ENCODE assay signal across 1 cellular context in the genomic region with DNA sequence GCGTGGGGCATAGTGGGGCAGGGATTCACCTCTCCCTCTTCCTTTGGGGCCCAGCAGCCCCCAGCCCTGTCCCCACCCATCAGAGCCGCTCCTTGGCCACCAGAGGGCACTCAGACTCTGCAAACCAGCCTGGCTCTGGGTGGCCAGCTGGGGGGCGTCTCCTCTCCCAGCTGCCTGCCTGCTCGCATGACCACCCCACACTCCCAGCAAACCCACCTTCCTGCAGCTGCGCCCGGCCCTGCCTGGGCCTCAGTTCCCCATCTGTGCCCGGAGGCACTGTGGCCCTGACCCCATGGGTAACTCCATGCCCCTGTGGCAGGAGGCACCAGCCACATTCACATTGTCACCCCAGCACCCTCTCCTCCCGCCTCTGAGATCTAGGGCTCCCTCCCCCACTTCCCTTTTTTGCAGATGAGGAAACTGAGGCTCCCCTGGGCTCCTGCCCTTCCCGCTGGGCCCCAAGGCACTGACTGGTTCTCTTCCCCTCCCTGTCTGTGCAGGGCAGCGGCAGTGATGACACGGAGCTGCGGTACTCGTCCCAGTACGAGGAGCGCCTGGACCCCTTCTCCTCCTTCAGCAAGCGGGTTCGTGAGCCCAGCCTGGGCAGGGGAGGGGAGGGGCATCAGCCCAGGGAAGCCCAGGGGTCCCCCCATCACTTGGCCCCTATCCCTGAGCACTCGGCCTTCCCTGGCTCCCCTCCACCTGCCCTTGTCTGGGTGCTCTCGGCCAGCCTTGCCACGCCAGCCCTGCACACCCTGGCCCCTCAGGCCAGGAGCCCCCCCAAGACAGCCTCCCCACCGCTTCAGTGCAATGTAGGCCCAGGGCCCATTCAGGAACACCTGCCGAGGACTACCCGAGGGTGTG.
TF ChIP-seq lines count a peak whose summit lies in the region.

No MANE protein-coding gene starts in this region.

TF ChIP-seq in HCT116, 20 proteins besides CTCF, POLR2A, EP300 and RAD21 (continued from another document):
- TF ChIP-seq EGR1 (IDR thresholded peaks at IDR 0.05; ENCODE audit: low read depth) = no peak
- no peak for TF ChIP-seq ZFX (IDR thresholded peaks at IDR 0.05)
- no peak for TF ChIP-seq CBX3 (IDR thresholded peaks at IDR 0.05; ENCODE audit: low read depth)
TF ChIP-seq in HCT116: peak in this region for 0.
